Comparison of ENCODE assay signal across 28 cellular contexts in genomic region chr7:93877742-93878141, GRCh38. TPM values are rescaled to one million over a fixed set of nuclear protein-coding genes. Genes with fewer than 3 reads are reported as not detected.
"Had no signal": no experiment of that assay in that cellular context is flagged by ENCODE, and none has a peak within 500 bp of the region (broad histone marks: within the 10 kb centered on the region; RNA-seq: fewer than 3 reads in every experiment).

No MANE protein-coding gene starts in this region.

- H3K4me1 ChIP-seq: foreskin keratinocyte, lower lobe of right lung, suprapubic skin, vagina had no signal

- H3K27ac ChIP-seq: brain microvascular endothelial cell, foreskin keratinocyte, lower lobe of right lung, neutrophil, suprapubic skin, vagina had no signal

- ATAC-seq: activated CD8-positive, alpha-beta T cell treated with anti-CD3 and anti-CD28 coated beads for 36 hours; activated T-helper 17 cell treated with anti-CD3 and anti-CD28 coated beads, Interleukin-2, amount 50 U/mL, for 72 hours; esophagus mucosa; foreskin keratinocyte; lower lobe of right lung; natural killer cell treated with Interleukin-12 subunit alpha and Interleukin-12 subunit beta and Interleukin-15 and Interleukin-18, amount 100 ng/mL, for 72 hours; sciatic nerve; stimulated activated naive CD8-positive, alpha-beta T cell treated with anti-CD3 and anti-CD28 coated beads, Interleukin-15, amount 100 ng/mL, for 72 hours had no signal

- H3K9me3 ChIP-seq: lower lobe of right lung, neutrophil, suprapubic skin, vagina had no signal

- H3K36me3 ChIP-seq: brain microvascular endothelial cell, lower lobe of right lung, neutrophil, suprapubic skin, vagina had no signal

- H3K4me2 ChIP-seq: smooth muscle cell had no signal

- H3K27me3 ChIP-seq: brain microvascular endothelial cell, foreskin keratinocyte, neutrophil, suprapubic skin, vagina had no signal

- H3K4me3 ChIP-seq: lower lobe of right lung, smooth muscle cell, suprapubic skin, vagina had no signal

- DNase-seq: activated B cell treated with CpG ODN at 0.5 μM for 24 hours; activated CD4-positive, alpha-beta T cell treated with anti-CD3 and anti-CD28 coated beads for 48 hours; activated CD8-positive, alpha-beta T cell treated with anti-CD3 and anti-CD28 coated beads for 36 hours; activated naive CD4-positive, alpha-beta T cell treated with Interleukin-2 at 50 U/mL for 16 hours; activated T-cell treated with anti-CD3 and anti-CD28 coated beads, Interleukin-2, amount 50 U/mL, for 1 hour; anterior cingulate cortex; brain microvascular endothelial cell; central memory CD4-positive, alpha-beta T cell; cortex of kidney; effector CD8-positive, alpha-beta T cell; foreskin keratinocyte; glutamatergic neuron; hypothalamus; islet precursor cell; lower lobe of right lung; stimulated activated CD4-positive, alpha-beta T cell treated with anti-CD3 and anti-CD28 coated beads, Interleukin-4, amount 100 ng/mL, for 1 hour; stimulated activated naive CD8-positive, alpha-beta T cell treated with anti-CD3 and anti-CD28 coated beads, Interleukin-15, amount 100 ng/mL, for 72 hours; T-helper 9 cell; trophoblast cell had no signal

RNA-seq across cellular contexts. Expression of gene TFPI2, which starts 12.8 kb away (rescaled TPM):
- total RNA-seq: activated CD8-positive, alpha-beta T cell treated with anti-CD3 and anti-CD28 coated beads for 36 hours; natural killer cell treated with Interleukin-12 subunit alpha and Interleukin-12 subunit beta and Interleukin-15 and Interleukin-18, amount 100 ng/mL, for 72 hours had no signal

RNA-seq across cellular contexts. Expression of gene GNGT1, which starts 28.6 kb away (rescaled TPM):
- total RNA-seq: activated B cell treated with CpG ODN at 0.5 μM for 24 hours; activated CD8-positive, alpha-beta T cell treated with anti-CD3 and anti-CD28 coated beads for 36 hours; activated T-helper 17 cell treated with anti-CD3 and anti-CD28 coated beads, Interleukin-2, amount 50 U/mL, for 72 hours; foreskin keratinocyte; lower lobe of right lung; mesothelial cell of epicardium; natural killer cell treated with Interleukin-12 subunit alpha and Interleukin-12 subunit beta and Interleukin-15 and Interleukin-18, amount 100 ng/mL, for 72 hours; sciatic nerve; smooth muscle cell; suprapubic skin; vagina had no signal
- polyA plus RNA-seq: foreskin keratinocyte, smooth muscle cell had no signal

RNA-seq across cellular contexts. Expression of gene GNG11, which starts 43.8 kb away (rescaled TPM):
- total RNA-seq: activated CD8-positive, alpha-beta T cell treated with anti-CD3 and anti-CD28 coated beads for 36 hours; activated T-helper 17 cell treated with anti-CD3 and anti-CD28 coated beads, Interleukin-2, amount 50 U/mL, for 72 hours; natural killer cell treated with Interleukin-12 subunit alpha and Interleukin-12 subunit beta and Interleukin-15 and Interleukin-18, amount 100 ng/mL, for 72 hours had no signal
